ENCODE assay signal across 12 cellular contexts in genomic region chr12:111578276-111578970, GRCh38. TPM values are rescaled to one million over a fixed set of nuclear protein-coding genes. Genes with fewer than 3 reads are reported as not detected.
DNase-seq lines count a peak whose midpoint lies in the region; ATAC-seq, FAIRE-seq and TF ChIP-seq lines count a peak whose summit lies in the region.
"Had no signal": no experiment of that assay in that cellular context is flagged by ENCODE, and none has a peak within 500 bp of the region (broad histone marks: within the 10 kb centered on the region; RNA-seq: fewer than 3 reads in every experiment).

No MANE protein-coding gene starts in this region.

- H3K36me3 ChIP-seq in MG63 (peaks cover 21% of the 10 kb centered on the region), bronchial epithelial cell (ENCODE audit: control insufficient read depth, insufficient read depth, low read length) (no peaks in the 10 kb centered on the region), mucosa of descending colon (ENCODE audit: low read depth) (no peaks in the 10 kb centered on the region), tibial artery (peaks cover 0 to 5% (median 0%) of the 10 kb centered on the region in 3 donors)
- H3K36me3 ChIP-seq: thyroid gland had no signal

- no peaks in the 10 kb centered on the region for H3K27me3 ChIP-seq in MG63
- no peaks in the 10 kb centered on the region for H3K27me3 ChIP-seq in bronchial epithelial cell (ENCODE audit: control insufficient read depth, insufficient read depth, low read length)
- H3K27me3 ChIP-seq in tibial artery, result no peaks in the 10 kb centered on the region
- H3K27me3 ChIP-seq: thyroid gland had no signal

- TF ChIP-seq CTCF in bronchial epithelial cell (IDR thresholded peaks at IDR 0.05; ENCODE audit: insufficient read depth, low read length, severe bottlenecking), result no peak
- no peak for TF ChIP-seq CTCF in mucosa of descending colon (IDR thresholded peaks at IDR 0.05)
- TF ChIP-seq CTCF in tibial artery (IDR thresholded peaks at IDR 0.05), result no peak

- DNase-seq in EH (ENCODE audit: low read depth) (peak; percentile 90), MG63 (peak; percentile 39), bronchial epithelial cell (ENCODE audit: low read depth) (peak; percentile 83), mucosa of descending colon (no peak), tibial artery (no peak), GOT3 (lab: John Stamatoyannopoulos, UW) (no peak)
- DNase-seq: NCI-H1092, thyroid gland had no signal

- H3K4me1 ChIP-seq in mucosa of descending colon (ENCODE audit: low read depth) (no peaks in the 10 kb centered on the region), tibial artery (peaks cover 0 to 39% (median 8%) of the 10 kb centered on the region in 4 donors)
- H3K4me1 ChIP-seq: thyroid gland had no signal

- intact Hi-C loops in mucosa of descending colon (cut with DNase I, micrococcal nuclease) (no loop called here), tibial artery (cut with DNase I; ENCODE audit: low total_unique reads) (no loop called here)

- H3K4me3 ChIP-seq in MG63 (no peak overlapping the region), bronchial epithelial cell (ENCODE audit: low read depth, low read length) (no peak overlapping the region), mucosa of descending colon (no peak overlapping the region), tibial artery (no peak overlapping the region)
- H3K4me3 ChIP-seq: SK-N-MC, thyroid gland had no signal

- H3K27ac ChIP-seq in tibial artery, result no peak overlapping the region
- H3K27ac ChIP-seq: SK-N-MC, thyroid gland had no signal

- H3K9me3 ChIP-seq in MG63 (no peaks in the 10 kb centered on the region), mucosa of descending colon (no peaks in the 10 kb centered on the region), tibial artery (no peaks in the 10 kb centered on the region)
- H3K9me3 ChIP-seq: thyroid gland had no signal

- no peak for FAIRE-seq in bronchial epithelial cell (lab: Jason Lieb, UNC)
- FAIRE-seq: H1 had no signal

- peak; percentile 61 for ATAC-seq in mucosa of descending colon
- no peak for ATAC-seq in HG03108 (IDR thresholded peaks at IDR 0.05; ENCODE audit: unreplicated experiment)
- no peak for ATAC-seq in GM19467 (IDR thresholded peaks at IDR 0.05; ENCODE audit: unreplicated experiment)

RNA-seq across cellular contexts. Expression of gene ATXN2, which starts 20.7 kb away (rescaled TPM):
- 6.9 and 7.1 TPM in 2 replicates for total RNA-seq in MG63 (2014; rRNA removed; shearing (Covaris generic); ENCODE audit: low replicate concordance)
- total RNA-seq in bronchial epithelial cell (8.7 and 11.0 TPM in 2 replicates), mucosa of descending colon (10 to 100 TPM; 49.9 to 82.5 (median 55.4) TPM)

Comparison
In these comparisons a context has a peak if more than half of its experiments do, and no peak if none do; other contexts are left out.
1. DNase-seq: peak in EH (single experiment), MG63 (single experiment) and bronchial epithelial cell (single experiment); none in mucosa of descending colon (0 of 3), tibial artery (0 of 2) and GOT3 (single experiment).